Comparison of ENCODE assay signal across 18 cellular contexts in genomic region chr5:18797241-18797640, GRCh38.
"Had no signal": no experiment of that assay in that cellular context is flagged by ENCODE, and none has a peak within 500 bp of the region (broad histone marks: within the 10 kb centered on the region; RNA-seq: fewer than 3 reads in every experiment).

No MANE protein-coding gene starts in this region.

- H3K36me3 ChIP-seq: esophagus muscularis mucosa, neutrophil, prostate gland, right lobe of liver, spleen, tibial nerve had no signal

- H3K27me3 ChIP-seq: dorsolateral prefrontal cortex, esophagus muscularis mucosa, neutrophil, right lobe of liver, spleen, tibial nerve had no signal

- H3K27me3 Mint-ChIP-seq: activated naive CD8-positive, alpha-beta T cell treated with anti-CD3 and anti-CD28 coated beads for 36 hours; naive B cell; stimulated activated naive B cell treated with anti-CD40 and anti-IgM and Interleukin-4, amounts not matched to agents 10 μg/mL and 1 μg/mL and 100 μg/mL, for 72 hours had no signal

- H3K27ac Mint-ChIP-seq: activated CD4-positive, alpha-beta memory T cell treated with anti-CD3 and anti-CD28 coated beads for 36 hours; activated naive CD8-positive, alpha-beta T cell treated with anti-CD3 and anti-CD28 coated beads for 36 hours; stimulated activated naive B cell treated with anti-CD40 and anti-IgM and Interleukin-4, amounts not matched to agents 10 μg/mL and 1 μg/mL and 100 μg/mL, for 72 hours had no signal

- H3K36me3 Mint-ChIP-seq: activated CD4-positive, alpha-beta memory T cell treated with anti-CD3 and anti-CD28 coated beads for 36 hours; activated naive CD8-positive, alpha-beta T cell treated with anti-CD3 and anti-CD28 coated beads for 36 hours; naive B cell had no signal

- H3K4me3 ChIP-seq: dorsolateral prefrontal cortex, esophagus muscularis mucosa, prostate gland, right lobe of liver, spleen, tibial nerve had no signal

- H3K9me3 ChIP-seq: esophagus muscularis mucosa, neutrophil, prostate gland, right lobe of liver, spleen, tibial nerve had no signal

- H3K4me1 ChIP-seq: esophagus muscularis mucosa, prostate gland, right lobe of liver, spleen, tibial nerve had no signal

- H3K4me3 Mint-ChIP-seq: activated CD4-positive, alpha-beta memory T cell treated with anti-CD3 and anti-CD28 coated beads for 36 hours; activated naive CD8-positive, alpha-beta T cell treated with anti-CD3 and anti-CD28 coated beads for 36 hours; naive B cell; stimulated activated naive B cell treated with anti-CD40 and anti-IgM and Interleukin-4, amounts not matched to agents 10 μg/mL and 1 μg/mL and 100 μg/mL, for 72 hours had no signal

- ATAC-seq: left ventricle myocardium superior; right lobe of liver; stimulated activated naive B cell treated with anti-CD40 and anti-IgM and Interleukin-4, amounts not matched to agents 10 μg/mL and 1 μg/mL and 100 μg/mL, for 72 hours had no signal

- H3K27ac ChIP-seq: dorsolateral prefrontal cortex, esophagus muscularis mucosa, neutrophil, prostate gland, right lobe of liver, spleen, tibial nerve had no signal

- H3K4me1 Mint-ChIP-seq: activated naive CD8-positive, alpha-beta T cell treated with anti-CD3 and anti-CD28 coated beads for 36 hours; naive B cell; stimulated activated naive B cell treated with anti-CD40 and anti-IgM and Interleukin-4, amounts not matched to agents 10 μg/mL and 1 μg/mL and 100 μg/mL, for 72 hours had no signal

- DNase-seq: activated CD4-positive, alpha-beta memory T cell treated with anti-CD3 and anti-CD28 coated beads for 36 hours; activated CD4-positive, CD25-positive, alpha-beta regulatory T cell treated with anti-CD3 and anti-CD28 coated beads, Interleukin-2, amount 50 U/mL, for 72 hours; activated gamma-delta T cell treated with Interleukin-2 at 50 U/mL for 16 hours; activated naive CD8-positive, alpha-beta T cell treated with anti-CD3 and anti-CD28 coated beads for 36 hours; activated T-cell treated with anti-CD3 and anti-CD28 coated beads, Interleukin-2, amount 50 U/mL, for 48 hours; dorsolateral prefrontal cortex; glutamatergic neuron; left ventricle myocardium superior; midbrain; naive B cell; right lobe of liver; spleen; stimulated activated CD4-positive, alpha-beta T cell treated with anti-CD3 and anti-CD28 coated beads, Interleukin-2, amount 100 ng/mL, for 24 hours; stimulated activated naive B cell treated with anti-CD40 and anti-IgM and Interleukin-4, amounts not matched to agents 10 μg/mL and 1 μg/mL and 100 μg/mL, for 72 hours had no signal

- H3K9me3 Mint-ChIP-seq: activated CD4-positive, alpha-beta memory T cell treated with anti-CD3 and anti-CD28 coated beads for 36 hours; activated naive CD8-positive, alpha-beta T cell treated with anti-CD3 and anti-CD28 coated beads for 36 hours; naive B cell had no signal
